8 cellular contexts compared by ENCODE assay signal in the genomic region with DNA sequence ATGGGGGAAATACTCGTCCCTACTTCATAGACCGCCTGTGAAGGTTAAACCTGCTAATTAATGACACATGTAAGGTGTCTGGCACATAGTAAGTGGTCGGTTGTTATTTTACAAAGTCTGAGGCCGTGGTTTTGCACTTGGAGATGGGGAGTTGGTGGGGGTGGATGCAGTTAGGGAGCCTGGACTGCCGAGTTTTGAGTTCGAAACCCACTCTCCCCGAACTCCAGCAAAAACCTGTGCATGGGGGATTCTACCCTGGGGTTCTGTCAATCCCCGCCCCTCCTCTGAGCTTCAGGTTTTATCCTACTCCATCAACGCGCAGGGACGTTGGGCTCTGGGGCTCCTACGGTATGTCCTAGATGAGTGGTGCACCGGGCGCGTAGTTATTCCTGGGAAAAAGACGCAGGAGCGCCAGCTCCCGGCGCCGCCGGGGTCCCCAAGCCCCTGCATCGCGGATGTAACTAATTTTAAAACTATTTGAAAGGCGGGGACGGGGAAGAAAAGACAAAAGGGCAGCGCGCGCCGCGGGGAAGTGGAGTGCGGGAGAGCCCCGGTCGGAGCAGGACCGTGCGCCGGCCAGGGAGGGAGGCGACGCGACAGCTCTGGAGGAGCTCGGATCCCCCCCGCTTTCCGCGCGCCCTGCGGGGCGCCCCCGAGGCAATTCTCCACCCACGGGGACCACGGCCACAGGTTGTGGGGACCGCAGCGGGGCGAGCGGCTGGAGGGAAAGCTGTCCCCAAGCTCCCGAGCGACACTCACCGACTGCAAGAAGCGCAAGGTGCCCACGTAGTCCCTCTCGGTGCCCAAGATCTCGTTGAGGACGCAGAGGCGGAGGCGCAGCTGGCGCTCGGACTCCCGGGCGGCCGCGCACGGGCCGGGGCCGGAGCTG. TPM values are rescaled to one million over a fixed set of nuclear protein-coding genes. Genes with fewer than 3 reads are reported as not detected.
DNase-seq lines count a peak whose midpoint lies in the region; ATAC-seq and TF ChIP-seq lines count a peak whose summit lies in the region.

No MANE protein-coding gene starts in this region.

- no peaks in the 10 kb centered on the region for H4K20me1 ChIP-seq in neural cell (ENCODE audit: insufficient read depth)

- TF ChIP-seq EP300 in neural cell (conservative IDR thresholded peaks at IDR 0.05; ENCODE audit: poor library complexity, severe bottlenecking) = no peak

- peaks cover 40% of the 10 kb centered on the region for H3K27me3 ChIP-seq in neural cell (ENCODE audit: insufficient read depth, low read depth, low read length)

- H3K27ac ChIP-seq in neural cell (ENCODE audit: low read length) = no peak overlapping the region

- H3F3A ChIP-seq in neural cell (ENCODE audit: insufficient read depth, low read length, poor library complexity, severe bottlenecking) = no peaks in the 10 kb centered on the region

- no peak for TF ChIP-seq CTCF in AG10803 (conservative IDR thresholded peaks at IDR 0.05; ENCODE audit: low read length)
- no peak for TF ChIP-seq CTCF in WI38 (IDR thresholded peaks at IDR 0.05; ENCODE audit: low read depth, low read length)
- TF ChIP-seq CTCF in neural cell (IDR thresholded peaks at IDR 0.05; ENCODE audit: poor library complexity, severe bottlenecking) = no peak

- no peak overlapping the region for H3K9ac ChIP-seq in neural cell (ENCODE audit: low read length)

- no peaks in the 10 kb centered on the region for H3K9me3 ChIP-seq in neural cell (ENCODE audit: low read length)

- H3K9me2 ChIP-seq in neural cell (ENCODE audit: insufficient read depth, low read length) = no peaks in the 10 kb centered on the region

- DNase-seq in AG10803 (ENCODE audit: low read depth) (peak; percentile 28), cerebellar nuclear complex (lab: John Stamatoyannopoulos, UW) (no peak)

- TF ChIP-seq RAD21 in neural cell (conservative IDR thresholded peaks at IDR 0.05) = no peak

- no peaks in the 10 kb centered on the region for H3K36me3 ChIP-seq in neural cell (ENCODE audit: insufficient read depth, low read length)

- H2AFZ ChIP-seq in neural cell (ENCODE audit: low read depth, low read length) = no peak overlapping the region

- H3K4me2 ChIP-seq in neural cell (ENCODE audit: low read length) = no peak overlapping the region

- ATAC-seq in GM18867 (IDR thresholded peaks at IDR 0.05; ENCODE audit: unreplicated experiment) (peak; percentile 16), HG03439 (IDR thresholded peaks at IDR 0.05; ENCODE audit: unreplicated experiment) (peak; percentile 12), esophagus mucosa (peak; percentile 9), GM21528 (IDR thresholded peaks at IDR 0.05; ENCODE audit: low FRiP score, unreplicated experiment) (no peak)

- no peaks in the 10 kb centered on the region for H3K79me2 ChIP-seq in neural cell (replicated peaks; ENCODE audit: insufficient read depth, low read length)

- H3K4me3 ChIP-seq in AG10803 (ENCODE audit: low read length) (peak overlapping the region; percentile 71), WI38 (ENCODE audit: low read depth, low read length) (0 out of 2 replicates have a peak overlapping the region, but pooled peaks have one; percentile 6), neural cell (ENCODE audit: low read length) (peak overlapping the region; percentile 60)

TF ChIP-seq in neural cell, 6 proteins besides CTCF, POLR2A, EP300 and RAD21:
- peak; percentile 75 for TF ChIP-seq EZH2 (IDR thresholded peaks at IDR 0.05; ENCODE audit: borderline replicate concordance, insufficient read depth, low read length, poor library complexity, severe bottlenecking)
- TF ChIP-seq MXI1 (conservative IDR thresholded peaks at IDR 0.05; ENCODE audit: poor library complexity, severe bottlenecking) = no peak

RNA-seq across cellular contexts. Expression of gene PREX1, which starts 0.7 kb away (rescaled TPM):
- total RNA-seq in esophagus mucosa = 2.7 TPM
- 0.06 and 0.44 TPM in 2 replicates for polyA plus RNA-seq in neural cell
- polyA minus RNA-seq in neural cell = 0.46 and 0.49 TPM in 2 replicates

Comparison
In these comparisons a context has a peak if more than half of its experiments do, and no peak if none do; other contexts are left out.
1. H3K4me3 ChIP-seq: peak in every context shown above with its lines; median percentile 71 in AG10803; 60 in neural cell; 6 in WI38.